In genomic region chr1:88685239-88685604, GRCh38 we compare ENCODE assay signal across 8 cellular contexts. TPM values are rescaled to one million over a fixed set of nuclear protein-coding genes. Genes with fewer than 3 reads are reported as not detected.
DNase-seq lines count a peak whose midpoint lies in the region; ATAC-seq and TF ChIP-seq lines count a peak whose summit lies in the region.

No MANE protein-coding gene starts in this region.

- H3K27ac Mint-ChIP-seq in activated CD4-positive, alpha-beta T cell treated with anti-CD3 and anti-CD28 coated beads, Interleukin-2, amount 10 ng/mL, durations not matched to agents 7 days and 5 days = peak overlapping the region; percentile 96
- peak overlapping the region; percentile 79 for H3K27ac Mint-ChIP-seq in endodermal cell

- H3K9me3 ChIP-seq in OCI-LY7 (ENCODE audit: low read length) = no peaks in the 10 kb centered on the region
- H3K9me3 ChIP-seq in endodermal cell (ENCODE audit: control insufficient read depth, low read length) = no peaks in the 10 kb centered on the region
- H3K9me3 ChIP-seq in osteoblast (ENCODE audit: low read depth, low read length) = no peaks in the 10 kb centered on the region

- peaks cover 26% of the 10 kb centered on the region for H3K4me1 Mint-ChIP-seq in activated CD4-positive, alpha-beta T cell treated with anti-CD3 and anti-CD28 coated beads, Interleukin-2, amount 10 ng/mL, durations not matched to agents 7 days and 5 days
- H3K4me1 Mint-ChIP-seq in endodermal cell = peaks cover 17% of the 10 kb centered on the region

- H3K4me2 ChIP-seq in OCI-LY7 (ENCODE audit: low read length) (peak overlapping the region; percentile 91), osteoblast (ENCODE audit: insufficient read depth, low read length) (peak overlapping the region; percentile 92)

- peaks cover 30% of the 10 kb centered on the region for H4K20me1 ChIP-seq in OCI-LY7 (ENCODE audit: insufficient read depth, low read length)
- H4K20me1 ChIP-seq in osteoblast (ENCODE audit: insufficient read depth, low read length) = peaks cover 5% of the 10 kb centered on the region

- CTCF ChIA-PET in activated CD4-positive, alpha-beta T cell treated with anti-CD3 and anti-CD28 coated beads, Interleukin-2, amount 10 ng/mL, durations not matched to agents 7 days and 5 days (lab: Charles Lee) = interaction anchor here (0.6 to 2.1 kb wide), 4 partner anchors 8 to 475 kb away, joined by 3 to 9 read pairs (median 4); no protein-coding TSS in a partner anchor
- CTCF ChIA-PET in OCI-LY7 (lab: Charles Lee; ENCODE audit: unreplicated experiment) = no interaction called here

- peak; percentile 16 for DNase-seq in activated CD4-positive, alpha-beta T cell treated with anti-CD3 and anti-CD28 coated beads, Interleukin-2, amount 10 ng/mL, durations not matched to agents 7 days and 5 days
- no peak for DNase-seq in activated CD4-positive, alpha-beta T cell treated with anti-CD3 and anti-CD28 coated beads for 1 hour
- DNase-seq in OCI-LY7 (ENCODE audit: low spot score) (no peak), endodermal cell (no peak), osteoblast (ENCODE audit: insufficient read length, low spot score, missing footprints) (peak; percentile 6), midbrain (lab: John Stamatoyannopoulos, UW) (no peak), AG20443 (ENCODE audit: low spot score) (no peak)

- H3K4me3 ChIP-seq in OCI-LY7 (ENCODE audit: low read depth, low read length, poor library complexity, severe bottlenecking) (peak overlapping the region; percentile 90), endodermal cell (ENCODE audit: low read length) (peak overlapping the region; percentile 100), osteoblast (ENCODE audit: insufficient read depth, low read length) (peak overlapping the region; percentile 89)

- TF ChIP-seq CTCF in OCI-LY7 (conservative IDR thresholded peaks at IDR 0.05; ENCODE audit: low read length) = no peak
- TF ChIP-seq CTCF in endodermal cell (conservative IDR thresholded peaks at IDR 0.05) = no peak
- no peak for TF ChIP-seq CTCF in osteoblast (IDR thresholded peaks at IDR 0.05; ENCODE audit: extremely low read depth, low read depth, low read length)

- H2AFZ ChIP-seq in OCI-LY7 (ENCODE audit: low read length) (peak overlapping the region; percentile 66; the same call in 1 of the 2 replicates), osteoblast (ENCODE audit: low read length) (peak overlapping the region; percentile 65)

- H3K9me2 ChIP-seq in OCI-LY7 (ENCODE audit: insufficient read depth, low read length) = no peaks in the 10 kb centered on the region

- BruUV-seq in OCI-LY7 (replicated peaks; lab: Mats Ljungman, UMichigan) = TSS peak; percentile 60

- POLR2A ChIA-PET in activated CD4-positive, alpha-beta T cell treated with anti-CD3 and anti-CD28 coated beads, Interleukin-2, amount 10 ng/mL, durations not matched to agents 7 days and 5 days (lab: Charles Lee) = interaction anchor here (0.6 kb wide), 1 partner anchor 336 kb away, joined by 7 read pairs; no protein-coding TSS in a partner anchor
- POLR2A ChIA-PET in OCI-LY7 (lab: Charles Lee) = interaction anchor here (0.5 to 5.9 kb wide), 14 partner anchors 11 to 1971 kb away, joined by 3 to 43 read pairs (median 4); partner anchors contain the start of gene GTF2B

- ATAC-seq in HG02798 (IDR thresholded peaks at IDR 0.05; ENCODE audit: poor library complexity, unreplicated experiment) = no peak

- peak overlapping the region; percentile 92 for H3K4me3 Mint-ChIP-seq in activated CD4-positive, alpha-beta T cell treated with anti-CD3 and anti-CD28 coated beads, Interleukin-2, amount 10 ng/mL, durations not matched to agents 7 days and 5 days
- H3K4me3 Mint-ChIP-seq in endodermal cell = peak overlapping the region; percentile 91

- H3K27me3 ChIP-seq in endodermal cell (ENCODE audit: control insufficient read depth, insufficient read depth, low read length, poor library complexity, severe bottlenecking) (no peaks in the 10 kb centered on the region), osteoblast (ENCODE audit: insufficient read depth, low read length) (no peaks in the 10 kb centered on the region)

- peak overlapping the region; percentile 85 for H3K9ac ChIP-seq in endodermal cell (ENCODE audit: extremely low read depth, low read length, poor library complexity, severe bottlenecking)

- H3K9me3 Mint-ChIP-seq in activated CD4-positive, alpha-beta T cell treated with anti-CD3 and anti-CD28 coated beads, Interleukin-2, amount 10 ng/mL, durations not matched to agents 7 days and 5 days = no peaks in the 10 kb centered on the region
- no peaks in the 10 kb centered on the region for H3K9me3 Mint-ChIP-seq in endodermal cell

- H3K79me2 ChIP-seq in OCI-LY7 (ENCODE audit: insufficient read depth, low read depth, low read length) = peaks cover 61% of the 10 kb centered on the region
- H3K79me2 ChIP-seq in osteoblast (ENCODE audit: insufficient read depth, low read length) = peaks cover 62% of the 10 kb centered on the region

- H3K36me3 ChIP-seq in OCI-LY7 (ENCODE audit: insufficient read depth, low read length) (peaks cover 19% of the 10 kb centered on the region), endodermal cell (ENCODE audit: control insufficient read depth, insufficient read depth, low read length) (no peaks in the 10 kb centered on the region), osteoblast (ENCODE audit: insufficient read depth, low read length) (no peaks in the 10 kb centered on the region)

- intact Hi-C loops in OCI-LY7 (cut with micrococcal nuclease; ENCODE audit: unreplicated experiment) = loop anchor here (2.0 kb wide), 1 partner anchor 1350 kb away; no protein-coding TSS in a partner anchor

- 0% methylated on average over 2 to 7 of the region's 7 CpGs for WGBS in endodermal cell (ENCODE audit: insufficient coverage in 1 of 2, insufficient read length in 1 of 2), 2 experiments

- peak overlapping the region; percentile 87 for H3K27ac ChIP-seq in OCI-LY7 (ENCODE audit: low read depth, low read length, poor library complexity, severe bottlenecking)
- peak overlapping the region; percentile 96 for H3K27ac ChIP-seq in endodermal cell (ENCODE audit: low read depth, low read length)
- peak overlapping the region; percentile 72 for H3K27ac ChIP-seq in osteoblast (ENCODE audit: low read depth, low read length)

- no peaks in the 10 kb centered on the region for H3K36me3 Mint-ChIP-seq in activated CD4-positive, alpha-beta T cell treated with anti-CD3 and anti-CD28 coated beads, Interleukin-2, amount 10 ng/mL, durations not matched to agents 7 days and 5 days (ENCODE audit: low read depth)
- H3K36me3 Mint-ChIP-seq in endodermal cell (ENCODE audit: low read depth) = peaks cover 14% of the 10 kb centered on the region

- H3K4me1 ChIP-seq in OCI-LY7 (ENCODE audit: insufficient read depth, low read length, poor library complexity, severe bottlenecking) = peaks cover 20% of the 10 kb centered on the region
- H3K4me1 ChIP-seq in endodermal cell (ENCODE audit: control insufficient read depth, insufficient read depth, low read length) = peaks cover 3% of the 10 kb centered on the region
- H3K4me1 ChIP-seq in osteoblast (ENCODE audit: insufficient read depth, low read length) = peaks cover 19% of the 10 kb centered on the region

- H3K27me3 Mint-ChIP-seq in activated CD4-positive, alpha-beta T cell treated with anti-CD3 and anti-CD28 coated beads, Interleukin-2, amount 10 ng/mL, durations not matched to agents 7 days and 5 days = no peaks in the 10 kb centered on the region
- H3K27me3 Mint-ChIP-seq in endodermal cell (ENCODE audit: insufficient read depth) = no peaks in the 10 kb centered on the region

RNA-seq across cellular contexts. Expression of gene PKN2, which starts 1.1 kb away (rescaled TPM):
- total RNA-seq in activated CD4-positive, alpha-beta T cell treated with anti-CD3 and anti-CD28 coated beads, Interleukin-2, amount 10 ng/mL, durations not matched to agents 7 days and 5 days = 10 to 100 TPM; 26.6 to 30.7 TPM
- 19.3 and 22.3 TPM in 2 replicates for total RNA-seq in OCI-LY7 (2014; rRNA removed; shearing (Covaris generic))
- 28.2 and 31.4 TPM in 2 replicates for total RNA-seq in OCI-LY7 (2022)
- 10 to 100 TPM; 64.6 to 71.1 TPM for total RNA-seq in endodermal cell
- 36.0 TPM for polyA plus RNA-seq in endodermal cell (2013, experiment 1 of 2)
- 37.2 TPM for polyA plus RNA-seq in endodermal cell (2013, experiment 2 of 2)
- 41.5 and 43.4 TPM in 2 replicates for total RNA-seq in osteoblast

Comparison
In these comparisons a context has a peak if more than half of its experiments do, and no peak if none do; other contexts are left out.
1. DNase-seq: peak in activated CD4-positive, alpha-beta T cell treated with anti-CD3 and anti-CD28 coated beads, Interleukin-2, amount 10 ng/mL, durations not matched to agents 7 days and 5 days (single experiment) and osteoblast (single experiment); none in activated CD4-positive, alpha-beta T cell treated with anti-CD3 and anti-CD28 coated beads for 1 hour (single experiment), OCI-LY7 (single experiment), endodermal cell (single experiment), midbrain (single experiment) and AG20443 (single experiment).
2. Peak in every context shown above with its lines, with median percentiles within 50 percentile points of each other: H3K27ac ChIP-seq and H3K4me3 ChIP-seq.